Comparison of ENCODE assay signal across 10 cellular contexts in genomic region chr19:6829829-6830228, GRCh38. TPM values are rescaled to one million over a fixed set of nuclear protein-coding genes. Genes with fewer than 3 reads are reported as not detected.
A peak's percentile ranks its signal among the peaks of the same experiment; 100 is the strongest.
DNase-seq lines count a peak whose midpoint lies in the region; ATAC-seq and TF ChIP-seq lines count a peak whose summit lies in the region.
"Not testable (repeated sequence)": the region's sequence is repeated elsewhere in the genome, so short reads cannot be mapped to it uniquely, and the experiment has no call there.
"Had no signal": no experiment of that assay in that cellular context is flagged by ENCODE, and none has a peak within 500 bp of the region (broad histone marks: within the 10 kb centered on the region; RNA-seq: fewer than 3 reads in every experiment).

No MANE protein-coding gene starts in this region.

- H3K27ac Mint-ChIP-seq in CD14-positive monocyte = peak overlapping the region; percentile 8 to 90 (median 63)
- H3K27ac Mint-ChIP-seq in activated CD8-positive, alpha-beta T cell treated with anti-CD3 and anti-CD28 coated beads for 36 hours = peak overlapping the region; percentile 56
- peak overlapping the region; percentile 84 to 92 for H3K27ac Mint-ChIP-seq in effector memory CD8-positive, alpha-beta T cell
- H3K27ac Mint-ChIP-seq in natural killer cell = peak overlapping the region; percentile 65 to 89

- DNase-seq in CD14-positive monocyte (ENCODE audit: low spot score); activated CD8-positive, alpha-beta T cell treated with anti-CD3 and anti-CD28 coated beads for 36 hours; effector memory CD8-positive, alpha-beta T cell; natural killer cell: not testable (repeated sequence)
- peak; percentile 47 for DNase-seq in activated effector memory CD4-positive, alpha-beta T cell treated with anti-CD3 and anti-CD28 coated beads, Interleukin-2, amount 50 U/mL, for 16 hours
- peak; percentile 34 for DNase-seq in sciatic nerve (ENCODE audit: low spot score)

- not testable (repeated sequence) for H3K4me3 ChIP-seq in HEK293 (ENCODE audit: low read depth, low read length)

- H3K4me3 Mint-ChIP-seq in CD14-positive monocyte; activated CD8-positive, alpha-beta T cell treated with anti-CD3 and anti-CD28 coated beads for 36 hours; effector memory CD8-positive, alpha-beta T cell; natural killer cell: not testable (repeated sequence)

- not testable (repeated sequence) for H3K9me3 ChIP-seq in HEK293 (ENCODE audit: control insufficient read depth, insufficient read depth, low read depth, low read length)

- not testable (repeated sequence) for TF ChIP-seq CTCF in CD14-positive monocyte (IDR thresholded peaks at IDR 0.05); HEK293 (tag by site-specific recombination; IDR thresholded peaks at IDR 0.05); activated CD8-positive, alpha-beta T cell treated with anti-CD3 and anti-CD28 coated beads for 36 hours (IDR thresholded peaks at IDR 0.05); natural killer cell (IDR thresholded peaks at IDR 0.05)

- not testable (repeated sequence) for ATAC-seq in activated CD8-positive, alpha-beta T cell treated with anti-CD3 and anti-CD28 coated beads for 36 hours; effector memory CD8-positive, alpha-beta T cell (replicated peaks); natural killer cell; sciatic nerve

- intact Hi-C loops in CD14-positive monocyte (cut with micrococcal nuclease); activated CD8-positive, alpha-beta T cell treated with anti-CD3 and anti-CD28 coated beads for 36 hours (cut with micrococcal nuclease); natural killer cell (cut with micrococcal nuclease); sciatic nerve (cut with DNase I): not testable (repeated sequence)

- H3K36me3 Mint-ChIP-seq in CD14-positive monocyte = peaks cover 73 to 96% of the 10 kb centered on the region in 2 donors
- peaks cover 61% of the 10 kb centered on the region for H3K36me3 Mint-ChIP-seq in activated CD8-positive, alpha-beta T cell treated with anti-CD3 and anti-CD28 coated beads for 36 hours (ENCODE audit: low read depth)
- H3K36me3 Mint-ChIP-seq in effector memory CD8-positive, alpha-beta T cell (ENCODE audit: insufficient read depth) = peaks cover 85% of the 10 kb centered on the region
- peaks cover 14% of the 10 kb centered on the region for H3K36me3 Mint-ChIP-seq in natural killer cell

- not testable (repeated sequence) for H3K36me3 ChIP-seq in HEK293 (ENCODE audit: control insufficient read depth in 2 of 2, insufficient read depth in 1 of 2, low read length in 2 of 2)

- POLR2A ChIA-PET in HEK293 (lab: Yijun Ruan, JAX) = not testable (repeated sequence)
- POLR2A ChIA-PET in activated CD8-positive, alpha-beta T cell treated with anti-CD3 and anti-CD28 coated beads for 36 hours (lab: Charles Lee) = interaction anchor here (1.3 kb wide), 1 partner anchor 15 kb away, joined by 4 read pairs; no protein-coding TSS in a partner anchor

- peaks cover 0 to 12% (median 2%) of the 10 kb centered on the region in 7 donors for H3K9me3 Mint-ChIP-seq in CD14-positive monocyte
- H3K9me3 Mint-ChIP-seq in activated CD8-positive, alpha-beta T cell treated with anti-CD3 and anti-CD28 coated beads for 36 hours; effector memory CD8-positive, alpha-beta T cell; natural killer cell: not testable (repeated sequence)

- H3K27ac ChIP-seq in HEK293 (ENCODE audit: extremely low read depth, low read depth, low read length) = not testable (repeated sequence)

- H3K27me3 Mint-ChIP-seq in CD14-positive monocyte (ENCODE audit: low read depth in 3 of 3); activated CD8-positive, alpha-beta T cell treated with anti-CD3 and anti-CD28 coated beads for 36 hours; effector memory CD8-positive, alpha-beta T cell; natural killer cell (ENCODE audit: low read depth in 2 of 2): not testable (repeated sequence)

- H3K4me1 Mint-ChIP-seq in CD14-positive monocyte = peaks cover 29% of the 10 kb centered on the region
- H3K4me1 Mint-ChIP-seq in activated CD8-positive, alpha-beta T cell treated with anti-CD3 and anti-CD28 coated beads for 36 hours (ENCODE audit: low read depth) = peaks cover 11% of the 10 kb centered on the region
- H3K4me1 Mint-ChIP-seq in effector memory CD8-positive, alpha-beta T cell (ENCODE audit: low read depth in 2 of 2) = peaks cover 2 to 11% of the 10 kb centered on the region in 2 donors
- peaks cover 0 to 24% of the 10 kb centered on the region in 2 donors for H3K4me1 Mint-ChIP-seq in natural killer cell

- H3K4me1 ChIP-seq in HEK293 (ENCODE audit: control insufficient read depth, insufficient read depth, low read length) = not testable (repeated sequence)

- CTCF ChIA-PET in HEK293 (lab: Yijun Ruan, JAX); activated CD8-positive, alpha-beta T cell treated with anti-CD3 and anti-CD28 coated beads for 36 hours (lab: Charles Lee): not testable (repeated sequence)

TF ChIP-seq in HEK293, 187 proteins besides CTCF, POLR2A, EP300 and RAD21:
- TF ChIP-seq SCRT2 (tag by site-specific recombination; IDR thresholded peaks at IDR 0.05) (peak; percentile 82), SCRT1 (tag by site-specific recombination; IDR thresholded peaks at IDR 0.05; ENCODE audit: borderline replicate concordance) (peak; percentile 70)

RNA-seq across cellular contexts. Expression of gene VAV1, which starts 57.3 kb away (rescaled TPM):
- 10 to 100 TPM; 21.3 to 30.2 TPM for polyA plus RNA-seq in CD14-positive monocyte
- total RNA-seq in activated CD8-positive, alpha-beta T cell treated with anti-CD3 and anti-CD28 coated beads for 36 hours = 10 to 100 TPM; 61.7 to 65.4 TPM
- total RNA-seq in natural killer cell (100 to 1,000 TPM; 141 to 167 (median 164) TPM), sciatic nerve (12.7 TPM)
- polyA plus RNA-seq: BJ had no signal

RNA-seq across cellular contexts. Expression of gene ADGRE1, which starts 57.5 kb away (rescaled TPM):
- 10 to 100 TPM; 13.9 to 37.7 TPM for polyA plus RNA-seq in CD14-positive monocyte
- total RNA-seq in activated CD8-positive, alpha-beta T cell treated with anti-CD3 and anti-CD28 coated beads for 36 hours = 1 to 10 TPM; 1.2 to 1.6 TPM
- total RNA-seq in natural killer cell (10 to 100 TPM in 2 of 3 donors, 1 to 10 TPM in 1; 2.6 to 13.7 (median 13.0) TPM), sciatic nerve (1.8 TPM)
- total RNA-seq: A673, Calu3 had no signal
- polyA plus RNA-seq: BJ had no signal
